ENCODE assay signal across 14 cellular contexts in genomic region chr1:81760487-81761097, GRCh38. TPM values are rescaled to one million over a fixed set of nuclear protein-coding genes. Genes with fewer than 3 reads are reported as not detected.
DNase-seq lines count a peak whose midpoint lies in the region; ATAC-seq, FAIRE-seq and TF ChIP-seq lines count a peak whose summit lies in the region.
"Had no signal": no experiment of that assay in that cellular context is flagged by ENCODE, and none has a peak within 500 bp of the region (broad histone marks: within the 10 kb centered on the region; RNA-seq: fewer than 3 reads in every experiment).

No MANE protein-coding gene starts in this region.

- intact Hi-C loops in sigmoid colon (cut with DNase I), result no loop called here
- intact Hi-C loops in testis (cut with DNase I; ENCODE audit: low total_unique reads), result no loop called here

- H3K27me3 ChIP-seq in sigmoid colon (no peaks in the 10 kb centered on the region), testis (no peaks in the 10 kb centered on the region)
- H3K27me3 ChIP-seq: ovary had no signal

- H3K4me1 ChIP-seq in sigmoid colon (peaks cover 0 to 8% (median 0%) of the 10 kb centered on the region in 4 donors), testis (peaks cover 7% of the 10 kb centered on the region)

- TF ChIP-seq CTCF in D721Med (IDR thresholded peaks at IDR 0.05; ENCODE audit: insufficient read depth, missing control alignments) (peak; percentile 26), sigmoid colon (IDR thresholded peaks at IDR 0.05) (no peak), testis (IDR thresholded peaks at IDR 0.05) (peak in 1 of 3 experiments; percentile 17)

- 2 to 3% methylated on average over 1 of the region's 1 CpG for WGBS in sigmoid colon, 2 donors
- WGBS in testis, 2 donors, result 24 to 33% methylated on average over 1 of the region's 1 CpG

- DNase-seq in D721Med (ENCODE audit: insufficient read length, low spot score) (no peak), LHCN-M2 (ENCODE audit: low read depth) (peak; percentile 2), myocyte (ENCODE audit: low read depth) (peak; percentile 17), sigmoid colon (no peak), testis (no peak)
- no peak for DNase-seq in activated T-cell treated with anti-CD3 and anti-CD28 coated beads, Interleukin-2, amount 50 U/mL, for 48 hours
- DNase-seq: activated CD4-positive, alpha-beta T cell treated with anti-CD3 and anti-CD28 coated beads for 36 hours; cortex of kidney; NCI-H345; ovary; stimulated activated naive CD4-positive, alpha-beta T cell treated with Interleukin-2 at 50 U/mL for 16 hours had no signal

- H3K36me3 ChIP-seq in sigmoid colon (no peaks in the 10 kb centered on the region), testis (ENCODE audit: low read depth, missing control alignments) (no peaks in the 10 kb centered on the region)
- H3K36me3 ChIP-seq: ovary had no signal

- H3K27ac ChIP-seq in sigmoid colon (no peak overlapping the region), testis (no peak overlapping the region)
- H3K27ac ChIP-seq: ovary had no signal

- ATAC-seq in GM18520 (IDR thresholded peaks at IDR 0.05; ENCODE audit: unreplicated experiment), result no peak
- ATAC-seq: activated CD4-positive, alpha-beta T cell treated with anti-CD3 and anti-CD28 coated beads for 36 hours had no signal

- H3K4me3 ChIP-seq in sigmoid colon (no peak overlapping the region), testis (no peak overlapping the region)
- H3K4me3 ChIP-seq: ovary had no signal

- FAIRE-seq in D721Med (lab: Jason Lieb, UNC) (no peak), colon (lab: Jason Lieb, UNC) (peak; percentile 47)
- FAIRE-seq: GM12891 had no signal

- TF ChIP-seq EP300 in sigmoid colon (IDR thresholded peaks at IDR 0.05), result no peak

- H3K9me3 ChIP-seq in sigmoid colon, result no peaks in the 10 kb centered on the region
- no peaks in the 10 kb centered on the region for H3K9me3 ChIP-seq in testis
- H3K9me3 ChIP-seq: ovary had no signal

- no peak for TF ChIP-seq POLR2A in sigmoid colon (IDR thresholded peaks at IDR 0.05)
- no peak for TF ChIP-seq POLR2A in testis (IDR thresholded peaks at IDR 0.05)

RNA-seq across cellular contexts. Expression of gene ADGRL2, which starts 40.1 kb away (rescaled TPM):
- total RNA-seq in LHCN-M2 (2014; rRNA removed), result 0.57 and 1.2 TPM in 2 replicates
- 0.53 TPM for polyA plus RNA-seq in LHCN-M2 (2012)
- 1.8 and 2.0 TPM in 2 replicates for total RNA-seq in myocyte
- 0.72 TPM for polyA plus RNA-seq in myocyte (2012)
- total RNA-seq in sigmoid colon, result 10 to 100 TPM; 49.4 to 73.4 (median 61.1) TPM
- 1 to 10 TPM; 2.3 to 9.6 (median 4.8) TPM for polyA plus RNA-seq in sigmoid colon
- total RNA-seq in testis, result 10 to 100 TPM; 13.5 to 25.2 TPM
- polyA plus RNA-seq in testis (ENCODE audit: insufficient read depth, low read depth, low replicate concordance), result 13.8 TPM
- total RNA-seq: activated CD4-positive, alpha-beta T cell treated with anti-CD3 and anti-CD28 coated beads for 36 hours had no signal

Comparison
In these comparisons a context has a peak if more than half of its experiments do, and no peak if none do; other contexts are left out.
1. DNase-seq: peak in LHCN-M2 (single experiment) and myocyte (single experiment); none in D721Med (single experiment), sigmoid colon (single experiment), testis (single experiment) and activated T-cell treated with anti-CD3 and anti-CD28 coated beads, Interleukin-2, amount 50 U/mL, for 48 hours (0 of 2).